ENCODE assay signal across 8 cellular contexts in the genomic region with DNA sequence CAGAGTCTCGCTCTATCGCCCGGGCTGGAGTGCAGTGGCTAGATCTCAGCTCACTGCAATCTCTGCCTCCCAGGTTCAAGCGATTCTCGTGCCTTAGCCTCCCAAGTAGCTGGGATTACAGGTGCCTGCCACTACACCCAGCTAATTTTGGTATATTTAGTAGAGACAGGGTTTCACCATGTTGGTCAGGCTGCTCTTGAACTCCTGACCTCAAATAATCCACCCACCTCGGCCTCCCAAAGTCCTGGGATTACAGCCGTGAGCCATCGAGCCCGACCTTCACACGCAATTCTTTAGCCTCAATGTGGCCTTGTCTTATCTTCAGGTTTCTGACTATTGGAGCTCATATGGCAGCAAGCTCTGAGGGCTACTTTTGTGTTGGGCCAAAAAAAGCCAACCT. TPM values are rescaled to one million over a fixed set of nuclear protein-coding genes. Genes with fewer than 3 reads are reported as not detected.
DNase-seq lines count a peak whose midpoint lies in the region; ATAC-seq and TF ChIP-seq lines count a peak whose summit lies in the region.
"Not testable (repeated sequence)": the region's sequence is repeated elsewhere in the genome, so short reads cannot be mapped to it uniquely, and the experiment has no call there.

No MANE protein-coding gene starts in this region.

- not testable (repeated sequence) for H3K27ac ChIP-seq in ACC112 (ENCODE audit: low read depth, low read length)
- H3K27ac ChIP-seq in Peyer's patch (peak overlapping the region in 3 of 4 donors; percentile 78 to 92 (median 86)), right atrium auricular region (peak overlapping the region; percentile 93 to 97), muscle layer of colon (ENCODE audit: low read depth, low read length) (peak overlapping the region; percentile 83), parathyroid adenoma (peak overlapping the region; percentile 97), subcutaneous abdominal adipose tissue (ENCODE audit: low read depth, low read length) (peak overlapping the region; percentile 88)

- not testable (repeated sequence) for H3K79me2 ChIP-seq in ACC112 (ENCODE audit: control insufficient read depth, insufficient read depth, low read length, unreplicated experiment); parathyroid adenoma

- not testable (repeated sequence) for H2AFZ ChIP-seq in ACC112 (ENCODE audit: low read length, unreplicated experiment)
- peak overlapping the region; percentile 84 for H2AFZ ChIP-seq in parathyroid adenoma

- not testable (repeated sequence) for H3K9me3 Mint-ChIP-seq in activated T-helper 17 cell treated with anti-CD3 and anti-CD28 coated beads, Interleukin-2, amount 50 U/mL, for 72 hours; chondrocyte (ENCODE audit: low read depth)

- ATAC-seq in activated T-helper 17 cell treated with anti-CD3 and anti-CD28 coated beads, Interleukin-2, amount 50 U/mL, for 72 hours (replicated peaks), result not testable (repeated sequence)

- not testable (repeated sequence) for TF ChIP-seq POLR2A in Peyer's patch (IDR thresholded peaks at IDR 0.05)

- DNase-seq in Peyer's patch; chondrocyte (ENCODE audit: low spot score); right atrium auricular region (ENCODE audit: low spot score): not testable (repeated sequence)

- not testable (repeated sequence) for H3K27me3 Mint-ChIP-seq in activated T-helper 17 cell treated with anti-CD3 and anti-CD28 coated beads, Interleukin-2, amount 50 U/mL, for 72 hours; chondrocyte (ENCODE audit: low read depth)

- not testable (repeated sequence) for H3K4me2 ChIP-seq in parathyroid adenoma (ENCODE audit: low read length)

- H3K36me3 ChIP-seq in ACC112 (ENCODE audit: insufficient read depth, low read length); Peyer's patch; right atrium auricular region; muscle layer of colon (ENCODE audit: insufficient read depth, low read length); parathyroid adenoma (ENCODE audit: control insufficient read depth, insufficient read depth, low read length); subcutaneous abdominal adipose tissue (ENCODE audit: control insufficient read depth in 5 of 5, insufficient read depth in 5 of 5, low read length in 5 of 5): not testable (repeated sequence)

- H3K4me1 ChIP-seq in ACC112 (ENCODE audit: control insufficient read depth, insufficient read depth, low read length, unreplicated experiment); parathyroid adenoma: not testable (repeated sequence)
- H3K4me1 ChIP-seq in Peyer's patch (peaks cover 0 to 23% (median 2%) of the 10 kb centered on the region in 4 donors), right atrium auricular region (peaks cover 0 to 27% of the 10 kb centered on the region in 2 donors), muscle layer of colon (ENCODE audit: insufficient read depth, low read length) (peaks cover 12% of the 10 kb centered on the region), subcutaneous abdominal adipose tissue (ENCODE audit: control insufficient read depth in 5 of 5, insufficient read depth in 5 of 5, low read length in 5 of 5) (peaks cover 0 to 34% (median 27%) of the 10 kb centered on the region in 5 donors)

- not testable (repeated sequence) for H3K9me3 ChIP-seq in Peyer's patch; right atrium auricular region; muscle layer of colon (ENCODE audit: low read length); parathyroid adenoma (ENCODE audit: control insufficient read depth, low read length); subcutaneous abdominal adipose tissue (ENCODE audit: control insufficient read depth in 5 of 5, low read length in 5 of 5)

- H3K4me3 Mint-ChIP-seq in activated T-helper 17 cell treated with anti-CD3 and anti-CD28 coated beads, Interleukin-2, amount 50 U/mL, for 72 hours, result peak overlapping the region; percentile 68
- peak overlapping the region; percentile 75 for H3K4me3 Mint-ChIP-seq in chondrocyte (ENCODE audit: unreplicated experiment)

- H3K27me3 ChIP-seq in ACC112 (ENCODE audit: insufficient read depth, low read length); Peyer's patch; right atrium auricular region; muscle layer of colon (ENCODE audit: control insufficient read depth in 1 of 2, insufficient read depth in 2 of 2, low read length in 2 of 2); parathyroid adenoma (ENCODE audit: control insufficient read depth, insufficient read depth, low read length); subcutaneous abdominal adipose tissue (ENCODE audit: control insufficient read depth in 5 of 5, insufficient read depth in 4 of 5, low read length in 5 of 5): not testable (repeated sequence)

- H3K36me3 Mint-ChIP-seq in activated T-helper 17 cell treated with anti-CD3 and anti-CD28 coated beads, Interleukin-2, amount 50 U/mL, for 72 hours (ENCODE audit: low read depth); chondrocyte (ENCODE audit: low read depth): not testable (repeated sequence)

- not testable (repeated sequence) for H3K9ac ChIP-seq in muscle layer of colon (ENCODE audit: low read length); parathyroid adenoma
- peak overlapping the region in 2 of 5 donors; percentile 79 to 83 for H3K9ac ChIP-seq in subcutaneous abdominal adipose tissue (ENCODE audit: low read length in 5 of 5)

- H3K4me1 Mint-ChIP-seq in activated T-helper 17 cell treated with anti-CD3 and anti-CD28 coated beads, Interleukin-2, amount 50 U/mL, for 72 hours, result not testable (repeated sequence)
- H3K4me1 Mint-ChIP-seq in chondrocyte (ENCODE audit: low read depth), result peaks cover 23% of the 10 kb centered on the region

- H3K4me3 ChIP-seq in ACC112 (ENCODE audit: low read depth, low read length) (peak overlapping the region; percentile 76), subcutaneous abdominal adipose tissue (ENCODE audit: low read depth in 1 of 5, low read length in 5 of 5) (peak overlapping the region in 1 of 5 donors; percentile 82)
- not testable (repeated sequence) for H3K4me3 ChIP-seq in Peyer's patch; right atrium auricular region; muscle layer of colon (ENCODE audit: low read depth in 1 of 2, low read length in 2 of 2); parathyroid adenoma (ENCODE audit: low read depth, low read length)

- not testable (repeated sequence) for TF ChIP-seq CTCF in Peyer's patch (IDR thresholded peaks at IDR 0.05); chondrocyte (IDR thresholded peaks at IDR 0.05); right atrium auricular region (IDR thresholded peaks at IDR 0.05); parathyroid adenoma (IDR thresholded peaks at IDR 0.05)

- H3K27ac Mint-ChIP-seq in activated T-helper 17 cell treated with anti-CD3 and anti-CD28 coated beads, Interleukin-2, amount 50 U/mL, for 72 hours, result peak overlapping the region; percentile 79
- peak overlapping the region; percentile 89 for H3K27ac Mint-ChIP-seq in chondrocyte (ENCODE audit: unreplicated experiment)

RNA-seq across cellular contexts. Expression of a gene that starts 22.6 kb away (rescaled TPM):
- total RNA-seq in Peyer's patch (10 to 100 TPM; 35.4 to 50.9 (median 43.4) TPM), chondrocyte (1,000 to 1,204 TPM (median 1,170 TPM) in 3 replicates), right atrium auricular region (100 to 1,000 TPM; 114 to 195 TPM)
- 10 to 100 TPM in 1 of 2 donors, 1 to 10 TPM in 1; 8.8 to 10.2 TPM for total RNA-seq in activated T-helper 17 cell treated with anti-CD3 and anti-CD28 coated beads, Interleukin-2, amount 50 U/mL, for 72 hours

RNA-seq across cellular contexts. Expression of a gene that starts 58.9 kb away (rescaled TPM):
- total RNA-seq in Peyer's patch (10 to 100 TPM in 3 of 4 donors, 1 to 10 TPM in 1; 2.5 to 48.9 (median 22.2) TPM), chondrocyte (8.9 to 12.6 TPM (median 11.3 TPM) in 3 replicates), right atrium auricular region (1 to 10 TPM; 3.5 to 6.1 TPM)
- total RNA-seq in activated T-helper 17 cell treated with anti-CD3 and anti-CD28 coated beads, Interleukin-2, amount 50 U/mL, for 72 hours, result 10 to 100 TPM; 26.8 to 54.2 TPM
